1 cellular context compared by ENCODE assay signal in the genomic region with DNA sequence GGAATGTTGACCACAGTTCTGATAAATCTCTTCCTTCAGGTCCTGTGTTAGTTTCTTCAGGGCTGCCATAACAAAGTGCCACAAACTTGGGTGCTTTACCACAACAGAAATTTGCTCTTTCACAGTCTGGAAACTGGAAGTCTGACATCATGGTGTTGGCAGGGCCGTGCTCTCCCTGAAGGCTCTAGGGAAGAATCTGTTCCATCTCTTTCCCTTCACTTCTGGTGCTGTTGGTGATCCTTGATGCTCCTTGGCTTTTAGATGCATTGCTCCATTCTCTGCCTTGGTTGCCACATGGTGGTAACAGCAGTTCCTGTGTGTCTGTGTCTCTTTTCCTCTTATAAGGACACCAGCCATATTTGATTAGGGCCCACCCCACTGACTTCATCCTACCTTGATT.
TF ChIP-seq lines count a peak whose summit lies in the region.

No MANE protein-coding gene starts in this region.

TF ChIP-seq in HEK293, 187 proteins besides CTCF, POLR2A, EP300 and RAD21:
- TF ChIP-seq ZBTB20 (tag by site-specific recombination; IDR thresholded peaks at IDR 0.05) (no peak), ZNF776 (tag by site-specific recombination; IDR thresholded peaks at IDR 0.05; ENCODE audit: borderline replicate concordance) (no peak), ZBTB17 (tag by site-specific recombination; IDR thresholded peaks at IDR 0.05) (peak; percentile 26; the same call in 1 of the 2 replicates), HOXA7 (CRISPR knock-in tag; IDR thresholded peaks at IDR 0.05; ENCODE audit: borderline replicate concordance) (no peak), TRIM28 (IDR thresholded peaks at IDR 0.05; ENCODE audit: borderline replicate concordance, low read length) (no peak), ZNF341 (tag by site-specific recombination; IDR thresholded peaks at IDR 0.05; ENCODE audit: low read depth) (no peak), ZNF791 (tag by site-specific recombination; IDR thresholded peaks at IDR 0.05) (no peak)
